Comparison of ENCODE assay signal across 8 cellular contexts in the genomic region with DNA sequence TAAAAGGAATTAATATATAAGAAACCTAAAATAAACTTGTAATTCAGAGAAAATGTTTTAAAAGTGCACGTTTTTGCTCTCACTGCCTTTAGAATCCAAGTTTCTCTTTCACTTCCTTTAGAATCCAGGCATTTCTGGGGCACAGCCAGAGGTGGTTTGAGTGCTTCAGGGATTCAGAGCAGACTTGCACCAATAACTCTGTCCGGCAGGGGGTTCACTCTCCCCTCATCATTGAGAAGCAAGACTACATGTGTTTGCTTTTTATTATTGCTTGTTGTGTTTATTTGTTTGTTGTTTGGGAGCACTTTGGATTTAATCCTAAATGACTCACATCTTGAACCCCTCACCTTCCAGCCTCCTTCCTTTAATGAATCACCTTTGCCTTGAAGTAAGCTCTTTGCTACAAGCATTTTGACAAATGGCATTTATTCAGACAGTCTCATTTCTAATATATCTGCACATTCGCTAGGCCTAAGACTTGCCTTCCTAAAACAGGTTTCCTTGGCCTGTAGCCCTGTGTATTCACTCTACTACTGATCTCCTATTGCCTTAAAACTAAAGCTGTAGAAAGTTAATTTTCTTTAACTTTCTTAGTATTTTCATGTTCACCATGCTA.
DNase-seq lines count a peak whose midpoint lies in the region; ATAC-seq, FAIRE-seq and TF ChIP-seq lines count a peak whose summit lies in the region.

No MANE protein-coding gene starts in this region.

- H3K27me3 ChIP-seq in ACC112 (ENCODE audit: insufficient read depth, low read length) (no peaks in the 10 kb centered on the region), pancreas (no peaks in the 10 kb centered on the region)

- intact Hi-C loops in pancreas (cut with DNase I): no loop called here

- no peaks in the 10 kb centered on the region for H3K36me3 ChIP-seq in ACC112 (ENCODE audit: insufficient read depth, low read length)
- H3K36me3 ChIP-seq in pancreas: no peaks in the 10 kb centered on the region

- H3K79me2 ChIP-seq in ACC112 (ENCODE audit: control insufficient read depth, insufficient read depth, low read length, unreplicated experiment): no peaks in the 10 kb centered on the region

- H3K27ac ChIP-seq in ACC112 (ENCODE audit: low read depth, low read length) (no peak overlapping the region), pancreas (no peak overlapping the region)

- WGBS in pancreas, 2 donors: 29 to 31% methylated on average over 3 of the region's 3 CpGs

- TF ChIP-seq CTCF in GM12872 (IDR thresholded peaks at IDR 0.05; ENCODE audit: insufficient read depth, low read depth, low read length) (peak; percentile 81), fibroblast of villous mesenchyme (IDR thresholded peaks at IDR 0.05; ENCODE audit: insufficient read depth, low read depth, low read length) (peak; percentile 76), pancreas (IDR thresholded peaks at IDR 0.05) (peak; percentile 22 to 38 (median 28))

- DNase-seq in M059J (ENCODE audit: low read depth): peak; percentile 69
- DNase-seq in SKM-1 treated with dmso at 0.1 percent for 144 hours (lab: John Stamatoyannopoulos, UW; ENCODE audit: unreplicated experiment): peak; percentile 27
- DNase-seq in fibroblast of villous mesenchyme (ENCODE audit: low read depth): peak; percentile 73
- DNase-seq in pancreas: peak in 4 of 6 donors; percentile 9 to 34 (median 27)
- DNase-seq in GM12892 (ENCODE audit: insufficient read length): no peak

- no peak for TF ChIP-seq POLR2A in GM12892 (IDR thresholded peaks at IDR 0.05; ENCODE audit: low read depth, low read length)

- H3K4me1 ChIP-seq in ACC112 (ENCODE audit: control insufficient read depth, insufficient read depth, low read length, unreplicated experiment): no peaks in the 10 kb centered on the region
- no peaks in the 10 kb centered on the region for H3K4me1 ChIP-seq in pancreas

- peak overlapping the region; percentile 73 for H2AFZ ChIP-seq in ACC112 (ENCODE audit: low read length, unreplicated experiment)

- no peak for FAIRE-seq in pancreas (lab: Jason Lieb, UNC)
- FAIRE-seq in GM12892 (lab: Jason Lieb, UNC): no peak

- H3K4me3 ChIP-seq in ACC112 (ENCODE audit: low read depth, low read length) (peak overlapping the region; percentile 30), fibroblast of villous mesenchyme (ENCODE audit: low read depth, low read length) (no peak overlapping the region), pancreas (no peak overlapping the region)

- H3K9me3 ChIP-seq in pancreas: no peaks in the 10 kb centered on the region

- ATAC-seq in pancreas: peak in 3 of 4 donors; percentile 72 to 82 (median 81)
- no peak for ATAC-seq in GM21717 (IDR thresholded peaks at IDR 0.05; ENCODE audit: unreplicated experiment)

Comparison
In these comparisons a context has a peak if more than half of its experiments do, and no peak if none do; other contexts are left out.
1. CTCF ChIP-seq: peak in every context shown above with its lines; median percentile 81 in GM12872; 76 in fibroblast of villous mesenchyme; 28 in pancreas.